ENCODE assay signal across 3 cellular contexts in genomic region chr5:32453916-32454315, GRCh38.
"Had no signal": no experiment of that assay in that cellular context is flagged by ENCODE, and none has a peak within 500 bp of the region (broad histone marks: within the 10 kb centered on the region; RNA-seq: fewer than 3 reads in every experiment).

No MANE protein-coding gene starts in this region.

- DNase-seq: GDM1, GF-D8 had no signal

- ATAC-seq: GM12878 had no signal

- H3K4me3 ChIP-seq: GM12878 had no signal
